Comparison of ENCODE assay signal across 8 cellular contexts in the genomic region with DNA sequence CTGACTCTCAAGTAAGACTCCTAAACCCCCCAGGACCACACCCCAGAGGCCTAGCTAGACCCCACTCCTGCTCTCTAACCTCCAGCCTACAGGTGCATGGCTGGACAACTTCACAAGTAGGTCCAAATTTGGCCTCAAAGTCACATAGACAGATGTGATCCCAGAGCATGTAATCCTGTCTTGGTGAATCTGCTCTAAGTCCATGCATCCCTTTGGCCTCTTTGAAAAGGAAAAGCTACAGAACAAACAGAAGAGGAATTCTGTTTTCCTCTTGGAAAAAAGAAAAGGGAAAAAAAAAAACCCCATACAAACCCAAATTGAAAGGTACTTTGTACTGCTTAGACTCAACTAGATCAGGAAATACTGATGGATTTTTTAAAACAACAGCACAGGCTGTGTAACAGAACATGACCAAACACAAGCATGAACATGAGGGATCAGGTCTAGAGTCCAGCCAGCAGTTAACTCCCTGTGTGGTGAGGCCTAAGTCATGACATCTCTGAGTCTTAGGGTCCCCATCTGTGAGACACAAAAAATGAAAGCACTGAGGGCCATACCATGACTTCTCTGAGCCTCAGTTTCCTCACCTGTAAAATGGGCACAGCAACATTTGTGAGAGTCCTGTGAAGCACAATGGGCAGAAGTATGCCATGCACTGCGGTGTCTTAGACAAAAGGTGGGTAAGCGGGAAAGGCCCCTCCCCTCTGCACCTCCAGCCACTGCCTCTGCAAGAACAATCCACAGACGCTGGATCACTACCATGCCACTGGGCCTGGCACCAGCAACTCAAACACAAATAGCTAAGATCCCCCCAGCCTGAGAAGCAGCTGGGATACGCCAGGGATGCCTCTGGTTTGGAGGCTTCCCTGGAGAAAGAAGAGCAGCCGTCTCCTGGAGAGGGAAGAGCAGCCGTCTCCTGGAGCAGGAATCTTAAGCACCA. TPM values are rescaled to one million over a fixed set of nuclear protein-coding genes. Genes with fewer than 3 reads are reported as not detected.
DNase-seq lines count a peak whose midpoint lies in the region; ATAC-seq and TF ChIP-seq lines count a peak whose summit lies in the region.

No MANE protein-coding gene starts in this region.

- H3K27me3 ChIP-seq in RWPE2 (ENCODE audit: insufficient read depth, poor library complexity, severe bottlenecking) (no peaks in the 10 kb centered on the region), right cardiac atrium (ENCODE audit: control insufficient read depth, insufficient read depth) (no peaks in the 10 kb centered on the region), prostate gland (replicated peaks; ENCODE audit: insufficient read depth) (no peaks in the 10 kb centered on the region)

- H3K4me3 ChIP-seq in RWPE2 (ENCODE audit: severe bottlenecking) (no peak overlapping the region), right cardiac atrium (ENCODE audit: low read length) (no peak overlapping the region), prostate gland (no peak overlapping the region)

- no peak for TF ChIP-seq POLR2A in prostate gland (IDR thresholded peaks at IDR 0.05)

- H3K4me1 ChIP-seq in RWPE2 (ENCODE audit: insufficient read depth, poor library complexity, severe bottlenecking), result peaks cover 21% of the 10 kb centered on the region
- peaks cover 21% of the 10 kb centered on the region for H3K4me1 ChIP-seq in right cardiac atrium (ENCODE audit: control insufficient read depth, insufficient read depth, low read length)
- H3K4me1 ChIP-seq in prostate gland (replicated peaks), result peaks cover 10% of the 10 kb centered on the region

- in situ Hi-C loops in ACHN (cut with HindIII; ENCODE audit: low pct_ligation_motif_present, low pct_unique_long_range_greater_than_20kb, low sequenced_read_pairs), result no loop called here

- H3K9me3 ChIP-seq in RWPE2 (ENCODE audit: severe bottlenecking) (no peaks in the 10 kb centered on the region), right cardiac atrium (ENCODE audit: control insufficient read depth, low read length) (no peaks in the 10 kb centered on the region), prostate gland (no peaks in the 10 kb centered on the region)

- ATAC-seq in RWPE2 (ENCODE audit: low read depth) (no peak), right cardiac atrium (no peak)

- H3K27ac ChIP-seq in RWPE2 (ENCODE audit: poor library complexity, severe bottlenecking) (peak overlapping the region; percentile 37), right cardiac atrium (ENCODE audit: low read length) (peak overlapping the region; percentile 77), prostate gland (peak overlapping the region; percentile 61 to 66)

- 86% methylated on average over 6 of the region's 6 CpGs for WGBS in right cardiac atrium
- 68% methylated on average over 6 of the region's 6 CpGs for WGBS in prostate gland

- peak; percentile 16 for DNase-seq in ACHN
- DNase-seq in RWPE2 (ENCODE audit: low spot score), result no peak
- DNase-seq in right cardiac atrium, result no peak
- no peak for DNase-seq in prostate gland (ENCODE audit: low spot score)
- no peak for DNase-seq in glomerular visceral epithelial cell (ENCODE audit: extremely low spot score)
- DNase-seq in activated gamma-delta T cell treated with Interleukin-2 at 50 U/mL for 16 hours, result no peak
- no peak for DNase-seq in activated CD4-positive, alpha-beta T cell treated with anti-CD3 and anti-CD28 coated beads, Interleukin-2, amount 50 U/mL, for 48 hours
- DNase-seq in superior temporal gyrus (ENCODE audit: extremely low spot score), result no peak

- TF ChIP-seq CTCF in RWPE2 (IDR thresholded peaks at IDR 0.05; ENCODE audit: poor library complexity, severe bottlenecking) (no peak), prostate gland (IDR thresholded peaks at IDR 0.05) (no peak)

- intact Hi-C loops in right cardiac atrium (cut with DNase I), result loop anchor here in 1 of 4 donors (10.0 kb wide), 1 partner anchor 46 kb away; no protein-coding TSS in a partner anchor
- intact Hi-C loops in prostate gland (cut with DNase I), result loop anchor here (5.0 kb wide), 1 partner anchor 44 kb away; no protein-coding TSS in a partner anchor

- H3K36me3 ChIP-seq in RWPE2 (ENCODE audit: low read depth) (no peaks in the 10 kb centered on the region), prostate gland (no peaks in the 10 kb centered on the region)

RNA-seq across cellular contexts. Expression of gene PITPNM2, which starts 9.9 kb away (rescaled TPM):
- total RNA-seq in right cardiac atrium (10 to 100 TPM; 19.4 to 26.8 (median 20.9) TPM), prostate gland (10 to 100 TPM in 1 of 2 donors, 1 to 10 TPM in 1; 2.4 to 15.7 TPM)
- 10.8 TPM for polyA plus RNA-seq in right cardiac atrium
